Comparison of ENCODE assay signal across 9 cellular contexts in the genomic region with DNA sequence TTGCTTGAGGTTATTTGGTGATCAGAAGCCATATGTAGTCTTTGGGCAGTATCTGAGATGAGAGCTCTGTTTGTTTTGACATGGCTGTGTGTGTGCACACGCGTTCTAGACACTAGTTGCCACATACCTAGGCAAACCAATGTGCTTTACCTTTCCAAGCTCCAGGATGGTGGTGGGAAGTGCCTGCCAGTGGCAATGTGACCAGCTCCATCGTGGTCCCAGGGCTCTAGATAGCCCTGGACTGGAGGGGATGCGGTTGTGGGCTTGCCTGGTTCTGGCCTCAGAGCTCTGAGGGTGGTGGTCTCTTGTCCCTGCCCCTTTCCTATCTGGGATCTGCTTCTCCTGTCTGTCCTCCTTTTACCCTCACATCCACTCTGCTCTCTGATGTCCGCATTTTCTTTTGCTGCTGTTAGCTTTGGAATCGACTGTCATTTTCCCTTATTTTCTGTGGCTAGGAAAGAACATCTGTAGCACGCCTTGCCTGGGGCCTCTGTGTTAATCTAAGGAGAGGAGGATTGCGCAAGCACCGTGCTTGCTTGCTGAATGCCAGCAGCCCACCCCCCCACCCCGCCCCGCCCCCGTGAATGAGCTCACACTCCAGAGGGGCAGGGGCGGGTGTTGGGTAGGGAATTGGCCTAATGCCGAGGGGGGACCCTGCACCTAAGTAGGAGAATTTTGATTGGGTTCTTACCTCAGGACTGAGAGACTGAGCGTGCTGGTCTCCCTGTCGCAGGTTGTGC.
DNase-seq lines count a peak whose midpoint lies in the region; ATAC-seq and TF ChIP-seq lines count a peak whose summit lies in the region.
"Had no signal": no experiment of that assay in that cellular context is flagged by ENCODE, and none has a peak within 500 bp of the region (broad histone marks: within the 10 kb centered on the region; RNA-seq: fewer than 3 reads in every experiment).

No MANE protein-coding gene starts in this region.

- H3K4me1 Mint-ChIP-seq in CD8-positive, alpha-beta T cell (ENCODE audit: low read depth) = peaks cover 81% of the 10 kb centered on the region

- no peak for TF ChIP-seq CTCF in CD8-positive, alpha-beta T cell (IDR thresholded peaks at IDR 0.05)
- no peak for TF ChIP-seq CTCF in OCI-LY7 (conservative IDR thresholded peaks at IDR 0.05; ENCODE audit: low read length)
- no peak for TF ChIP-seq CTCF in fibroblast of lung (conservative IDR thresholded peaks at IDR 0.05 in 1 of 2, IDR thresholded peaks at IDR 0.05 in 1 of 2; ENCODE audit: low read depth in 1 of 2, low read length in 2 of 2)
- no peak for TF ChIP-seq CTCF in osteoblast (IDR thresholded peaks at IDR 0.05; ENCODE audit: extremely low read depth, low read depth, low read length)

- CTCF ChIA-PET in CD8-positive, alpha-beta T cell (lab: Charles Lee) = interaction anchor here (0.6 to 1.8 kb wide), 3 partner anchors 12 to 47 kb away, joined by 3 to 5 read pairs (median 3); no protein-coding TSS in a partner anchor
- CTCF ChIA-PET in OCI-LY7 (lab: Charles Lee; ENCODE audit: unreplicated experiment) = interaction anchor here (0.6 kb wide), 1 partner anchor 38 kb away, joined by 4 read pairs; no protein-coding TSS in a partner anchor

- H3K27ac ChIP-seq in CD8-positive, alpha-beta T cell (ENCODE audit: low read depth, low read length) = no peak overlapping the region
- H3K27ac ChIP-seq in OCI-LY7 (ENCODE audit: low read depth, low read length, poor library complexity, severe bottlenecking) (peak overlapping the region; percentile 93), fibroblast of lung (ENCODE audit: insufficient read depth, low read length) (peak overlapping the region; percentile 50), osteoblast (ENCODE audit: low read depth, low read length) (peak overlapping the region; percentile 53), SJCRH30 (no peak overlapping the region)

- no TSS peak for BruUV-seq in OCI-LY7 (replicated peaks; lab: Mats Ljungman, UMichigan)

- H3K9me2 ChIP-seq in OCI-LY7 (ENCODE audit: insufficient read depth, low read length) = no peaks in the 10 kb centered on the region

- POLR2A ChIA-PET in CD8-positive, alpha-beta T cell (lab: Charles Lee) = interaction anchor here (1.4 kb wide), 1 partner anchor 14 kb away, joined by 4 read pairs; no protein-coding TSS in a partner anchor
- POLR2A ChIA-PET in OCI-LY7 (lab: Charles Lee) = interaction anchor here (0.6 to 2.7 kb wide), 6 partner anchors 10 to 37 kb away, joined by 3 to 14 read pairs (median 6); no protein-coding TSS in a partner anchor

- H3K4me3 ChIP-seq in CD8-positive, alpha-beta T cell (ENCODE audit: low read depth, low read length) = no peak overlapping the region
- H3K4me3 ChIP-seq in OCI-LY7 (ENCODE audit: low read depth, low read length, poor library complexity, severe bottlenecking) (peak overlapping the region; percentile 62), fibroblast of lung (replicated peaks in 1 of 4; ENCODE audit: control extremely low read depth in 1 of 4, insufficient read depth in 1 of 4, low read depth in 3 of 4, low read length in 4 of 4) (peak overlapping the region in 3 of 4 experiments; percentile 1 to 42 (median 35)), osteoblast (ENCODE audit: insufficient read depth, low read length) (peak overlapping the region; percentile 47), SJCRH30 (no peak overlapping the region)

- H3K9me3 ChIP-seq in CD8-positive, alpha-beta T cell (ENCODE audit: low read length) = no peaks in the 10 kb centered on the region
- no peaks in the 10 kb centered on the region for H3K9me3 ChIP-seq in OCI-LY7 (ENCODE audit: low read length)
- no peaks in the 10 kb centered on the region for H3K9me3 ChIP-seq in fibroblast of lung (ENCODE audit: control insufficient read depth, insufficient read depth, low read depth, low read length)
- no peaks in the 10 kb centered on the region for H3K9me3 ChIP-seq in osteoblast (ENCODE audit: low read depth, low read length)
- no peaks in the 10 kb centered on the region for H3K9me3 ChIP-seq in SJCRH30 (replicated peaks)

- no peak overlapping the region for H2AFZ ChIP-seq in OCI-LY7 (ENCODE audit: low read length)
- H2AFZ ChIP-seq in fibroblast of lung (ENCODE audit: low read length) = no peak overlapping the region
- no peak overlapping the region for H2AFZ ChIP-seq in osteoblast (ENCODE audit: low read length)

- intact Hi-C loops in CD8-positive, alpha-beta T cell (cut with DNase I, micrococcal nuclease) = no loop called here
- intact Hi-C loops in OCI-LY7 (cut with micrococcal nuclease; ENCODE audit: unreplicated experiment) = loop anchor here (5.0 kb wide), 1 partner anchor 42 kb away; no protein-coding TSS in a partner anchor

- no peaks in the 10 kb centered on the region for H3K27me3 ChIP-seq in CD8-positive, alpha-beta T cell (ENCODE audit: insufficient read depth, low read length)
- H3K27me3 ChIP-seq in fibroblast of lung (ENCODE audit: control insufficient read depth, insufficient read depth, low read length) (no peaks in the 10 kb centered on the region), osteoblast (ENCODE audit: insufficient read depth, low read length) (no peaks in the 10 kb centered on the region), SJCRH30 (no peaks in the 10 kb centered on the region)

- no peaks in the 10 kb centered on the region for H3K36me3 ChIP-seq in CD8-positive, alpha-beta T cell (ENCODE audit: insufficient read depth, low read length)
- H3K36me3 ChIP-seq in OCI-LY7 (ENCODE audit: insufficient read depth, low read length) (peaks cover 49% of the 10 kb centered on the region), fibroblast of lung (ENCODE audit: control insufficient read depth, insufficient read depth, low read length) (peaks cover 1% of the 10 kb centered on the region), osteoblast (ENCODE audit: insufficient read depth, low read length) (no peaks in the 10 kb centered on the region), SJCRH30 (no peaks in the 10 kb centered on the region)

- peaks cover 32% of the 10 kb centered on the region for H3K36me3 Mint-ChIP-seq in CD8-positive, alpha-beta T cell

- H3K4me1 ChIP-seq in CD8-positive, alpha-beta T cell (ENCODE audit: insufficient read depth, low read length) = peaks cover 52% of the 10 kb centered on the region
- H3K4me1 ChIP-seq in OCI-LY7 (ENCODE audit: insufficient read depth, low read length, poor library complexity, severe bottlenecking) = peaks cover 77% of the 10 kb centered on the region
- H3K4me1 ChIP-seq in fibroblast of lung (ENCODE audit: control insufficient read depth, extremely low read depth, insufficient read depth, low read length) = peaks cover 15% of the 10 kb centered on the region
- peaks cover 26% of the 10 kb centered on the region for H3K4me1 ChIP-seq in osteoblast (ENCODE audit: insufficient read depth, low read length)
- H3K4me1 ChIP-seq in SJCRH30 = peaks cover 4% of the 10 kb centered on the region; the same call in 1 of the 2 replicates

- H3K4me2 ChIP-seq in OCI-LY7 (ENCODE audit: low read length) = peak overlapping the region; percentile 92
- peak overlapping the region; percentile 90 for H3K4me2 ChIP-seq in fibroblast of lung (ENCODE audit: extremely low read depth, insufficient read depth, low read length)
- peak overlapping the region; percentile 76 for H3K4me2 ChIP-seq in osteoblast (ENCODE audit: insufficient read depth, low read length)

- H3K27ac Mint-ChIP-seq in CD8-positive, alpha-beta T cell = peak overlapping the region; percentile 65

- H3K4me3 Mint-ChIP-seq in CD8-positive, alpha-beta T cell = no peak overlapping the region

- H3K79me2 ChIP-seq in OCI-LY7 (ENCODE audit: insufficient read depth, low read depth, low read length) (peaks cover 97% of the 10 kb centered on the region), fibroblast of lung (ENCODE audit: control insufficient read depth, insufficient read depth, low read length) (peaks cover 59% of the 10 kb centered on the region), osteoblast (ENCODE audit: insufficient read depth, low read length) (peaks cover 85% of the 10 kb centered on the region)

- H4K20me1 ChIP-seq in OCI-LY7 (ENCODE audit: insufficient read depth, low read length) = 0 out of 2 replicates have a peak, but pooled peaks cover 4% of the 10 kb centered on the region
- H4K20me1 ChIP-seq in fibroblast of lung (ENCODE audit: control insufficient read depth, extremely low read depth, insufficient read depth, low read length) = no peaks in the 10 kb centered on the region
- H4K20me1 ChIP-seq in osteoblast (ENCODE audit: insufficient read depth, low read length) = peaks cover 5% of the 10 kb centered on the region

- ATAC-seq in CD8-positive, alpha-beta T cell = no peak
- ATAC-seq in HG03460 (IDR thresholded peaks at IDR 0.05; ENCODE audit: unreplicated experiment) (no peak), HG03342 (IDR thresholded peaks at IDR 0.05; ENCODE audit: unreplicated experiment) (no peak)

- H3K27me3 Mint-ChIP-seq in CD8-positive, alpha-beta T cell (ENCODE audit: low read depth) = no peaks in the 10 kb centered on the region

- H3K9ac ChIP-seq in fibroblast of lung (ENCODE audit: insufficient read depth, low read length) = peak overlapping the region; percentile 21

- no peaks in the 10 kb centered on the region for H3K9me3 Mint-ChIP-seq in CD8-positive, alpha-beta T cell

- DNase-seq in CD8-positive, alpha-beta T cell = no peak
- DNase-seq in OCI-LY7 (ENCODE audit: low spot score) (no peak), fibroblast of lung (ENCODE audit: low read depth in 2 of 2) (peak; percentile 70 to 86), osteoblast (ENCODE audit: insufficient read length, low spot score, missing footprints) (peak; percentile 77), SJCRH30 (no peak), COLO668 (lab: John Stamatoyannopoulos, UW; ENCODE audit: unreplicated experiment) (no peak)
- DNase-seq: NCI-H446 had no signal

Comparison
In these comparisons a context has a peak if more than half of its experiments do, and no peak if none do; other contexts are left out.
1. DNase-seq: peak in fibroblast of lung (2 of 2) and osteoblast (single experiment); none in CD8-positive, alpha-beta T cell (0 of 7), OCI-LY7 (single experiment), SJCRH30 (0 of 2) and COLO668 (single experiment).
2. H3K27ac ChIP-seq: peak in OCI-LY7 (single experiment), fibroblast of lung (single experiment) and osteoblast (single experiment); none in CD8-positive, alpha-beta T cell (single experiment) and SJCRH30 (single experiment).
3. H3K4me3 ChIP-seq: peak in OCI-LY7 (single experiment), fibroblast of lung (3 of 4) and osteoblast (single experiment); none in CD8-positive, alpha-beta T cell (single experiment) and SJCRH30 (single experiment).
4. Peak in every context shown above with its lines, with median percentiles within 50 percentile points of each other: H3K4me2 ChIP-seq.